In genomic region chr12:50929831-50930230, GRCh38 we compare ENCODE assay signal across 17 cellular contexts. TPM values are rescaled to one million over a fixed set of nuclear protein-coding genes. Genes with fewer than 3 reads are reported as not detected.
"Had no signal": no experiment of that assay in that cellular context is flagged by ENCODE, and none has a peak within 500 bp of the region (broad histone marks: within the 10 kb centered on the region; RNA-seq: fewer than 3 reads in every experiment).

No MANE protein-coding gene starts in this region.

- H3K36me3 ChIP-seq: WERI-Rb-1 had no signal

- H3K9me3 Mint-ChIP-seq: activated naive CD4-positive, alpha-beta T cell treated with anti-CD3 and anti-CD28 coated beads, Interleukin-2, amount 10 ng/mL, durations not matched to agents 7 days and 5 days; activated T-helper 2 cell treated with anti-CD3 and anti-CD28 coated beads, Interferon-gamma antibody, Interleukin-2, Interleukin-4, amounts not matched to agents 10 μg/mL and 5 μg/mL and 100 μg/mL, durations not matched to agents 14 hours and 24 hours and 36 hours; brain; nephron progenitor cell; T-cell; type B pancreatic cell had no signal

- ATAC-seq: foreskin keratinocyte, T-cell had no signal

- H3K27me3 Mint-ChIP-seq: brain, T-cell, type B pancreatic cell had no signal

- DNase-seq: activated naive CD4-positive, alpha-beta T cell treated with anti-CD3 and anti-CD28 coated beads, Interleukin-2, amount 10 ng/mL, durations not matched to agents 7 days and 5 days; foreskin keratinocyte; head of caudate nucleus; mesendoderm; nephron progenitor cell; stimulated activated CD4-positive, alpha-beta T cell treated with anti-CD3 and anti-CD28 coated beads, Interleukin-4, amount 100 ng/mL, for 4 hours; T-cell; WERI-Rb-1 had no signal

- H3K9me3 ChIP-seq: esophagus muscularis mucosa had no signal

- H3K27me3 ChIP-seq: esophagus muscularis mucosa, foreskin keratinocyte had no signal

- H3K27ac ChIP-seq: foreskin keratinocyte, WERI-Rb-1 had no signal

- H3K27ac Mint-ChIP-seq: activated naive CD4-positive, alpha-beta T cell treated with anti-CD3 and anti-CD28 coated beads, Interleukin-2, amount 10 ng/mL, durations not matched to agents 7 days and 5 days; activated T-helper 2 cell treated with anti-CD3 and anti-CD28 coated beads, Interferon-gamma antibody, Interleukin-2, Interleukin-4, amounts not matched to agents 10 μg/mL and 5 μg/mL and 100 μg/mL, durations not matched to agents 14 hours and 24 hours and 36 hours; T-cell; type B pancreatic cell had no signal

- H3K4me3 Mint-ChIP-seq: activated naive CD4-positive, alpha-beta T cell treated with anti-CD3 and anti-CD28 coated beads, Interleukin-2, amount 10 ng/mL, durations not matched to agents 7 days and 5 days; nephron progenitor cell; T-cell had no signal

RNA-seq across cellular contexts. Expression of gene HIGD1C, which starts 22.5 kb away (rescaled TPM):
- total RNA-seq: activated T-helper 2 cell treated with anti-CD3 and anti-CD28 coated beads, Interferon-gamma antibody, Interleukin-2, Interleukin-4, amounts not matched to agents 10 μg/mL and 5 μg/mL and 100 μg/mL, durations not matched to agents 14 hours and 24 hours and 36 hours; chondrocyte; esophagus muscularis mucosa; foreskin keratinocyte; omental fat pad; renal cortical epithelial cell; SK-MEL-5; skeletal muscle tissue; T-cell had no signal
- polyA plus RNA-seq: foreskin keratinocyte had no signal
